ENCODE assay signal across 28 cellular contexts in the genomic region with DNA sequence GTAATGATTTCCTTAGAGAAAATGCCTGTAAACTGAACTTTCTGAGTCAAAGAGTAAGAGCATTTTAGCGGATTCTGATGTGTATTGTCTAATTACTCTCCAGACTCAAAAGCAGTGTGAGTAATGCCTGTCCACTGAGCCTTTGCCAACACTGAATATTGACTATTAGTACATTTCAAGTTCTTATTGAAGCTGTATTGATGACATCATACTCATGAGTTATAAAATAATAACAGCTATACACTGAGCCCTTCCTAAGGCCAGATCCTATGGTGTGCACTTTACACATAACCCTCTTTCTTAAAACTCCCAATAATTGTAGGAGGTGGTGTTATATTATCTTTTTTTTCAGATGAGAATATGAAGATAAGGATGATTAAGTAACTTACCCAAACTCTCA.
"Had no signal": no experiment of that assay in that cellular context is flagged by ENCODE, and none has a peak within 500 bp of the region (broad histone marks: within the 10 kb centered on the region; RNA-seq: fewer than 3 reads in every experiment).

No MANE protein-coding gene starts in this region.

- H3K36me3 ChIP-seq: esophagus muscularis mucosa, lower lobe of right lung, neutrophil, right atrium auricular region, thoracic aorta, tibial nerve, upper lobe of right lung, uterus had no signal

- H3K79me2 ChIP-seq: parathyroid adenoma had no signal

- H3K36me3 Mint-ChIP-seq: immature natural killer cell; mesothelial cell of epicardium; naive B cell; natural killer cell treated with Interleukin-12 subunit alpha and Interleukin-12 subunit beta and Interleukin-15 and Interleukin-18, amount 100 ng/mL, for 72 hours; stimulated activated naive B cell treated with anti-CD40 and anti-IgM and Interleukin-4, amounts not matched to agents 10 μg/mL and 1 μg/mL and 100 μg/mL, for 72 hours had no signal

- H3K27ac Mint-ChIP-seq: immature natural killer cell; mesothelial cell of epicardium; naive B cell; natural killer cell treated with Interleukin-12 subunit alpha and Interleukin-12 subunit beta and Interleukin-15 and Interleukin-18, amount 100 ng/mL, for 72 hours; progenitor cell of endocrine pancreas; stimulated activated naive B cell treated with anti-CD40 and anti-IgM and Interleukin-4, amounts not matched to agents 10 μg/mL and 1 μg/mL and 100 μg/mL, for 72 hours; stimulated activated naive CD8-positive, alpha-beta T cell treated with anti-CD3 and anti-CD28 coated beads, Interleukin-15, Interleukin-2, amounts not matched to agents 100 ng/mL and 50 ng/mL, for 24 hours had no signal

- DNase-seq: dermis blood vessel endothelial cell; effector memory CD4-positive, alpha-beta T cell; hypothalamus; immature natural killer cell; left ventricle myocardium superior; lower lobe of right lung; mucosa of descending colon; naive B cell; stimulated activated CD4-positive, alpha-beta T cell treated with anti-CD3 and anti-CD28 coated beads, Interleukin-15, amount 100 ng/mL, for 24 hours; stimulated activated CD4-positive, alpha-beta T cell treated with anti-CD3 and anti-CD28 coated beads, Interleukin-2, amount 100 ng/mL, for 48 hours; stimulated activated naive B cell treated with anti-CD40 and anti-IgM and Interleukin-4, amounts not matched to agents 10 μg/mL and 1 μg/mL and 100 μg/mL, for 72 hours; upper lobe of right lung; uterus had no signal

- H2AFZ ChIP-seq: parathyroid adenoma had no signal

- H3K4me1 Mint-ChIP-seq: immature natural killer cell; naive B cell; neural crest cell; stimulated activated naive B cell treated with anti-CD40 and anti-IgM and Interleukin-4, amounts not matched to agents 10 μg/mL and 1 μg/mL and 100 μg/mL, for 72 hours had no signal

- ATAC-seq: left ventricle myocardium superior; lower lobe of right lung; mucosa of descending colon; natural killer cell treated with Interleukin-12 subunit alpha and Interleukin-12 subunit beta and Interleukin-15 and Interleukin-18, amount 100 ng/mL, for 72 hours; stimulated activated naive B cell treated with anti-CD40 and anti-IgM and Interleukin-4, amounts not matched to agents 10 μg/mL and 1 μg/mL and 100 μg/mL, for 72 hours; upper lobe of right lung had no signal

- H3K27me3 Mint-ChIP-seq: naive B cell; natural killer cell treated with Interleukin-12 subunit alpha and Interleukin-12 subunit beta and Interleukin-15 and Interleukin-18, amount 100 ng/mL, for 72 hours; stimulated activated naive B cell treated with anti-CD40 and anti-IgM and Interleukin-4, amounts not matched to agents 10 μg/mL and 1 μg/mL and 100 μg/mL, for 72 hours; stimulated activated naive CD8-positive, alpha-beta T cell treated with anti-CD3 and anti-CD28 coated beads, Interleukin-15, Interleukin-2, amounts not matched to agents 100 ng/mL and 50 ng/mL, for 24 hours had no signal

- H3K4me1 ChIP-seq: esophagus muscularis mucosa, lower lobe of right lung, parathyroid adenoma, right atrium auricular region, tibial nerve, upper lobe of right lung, uterus had no signal

- H3K4me3 Mint-ChIP-seq: immature natural killer cell; mesothelial cell of epicardium; naive B cell; natural killer cell treated with Interleukin-12 subunit alpha and Interleukin-12 subunit beta and Interleukin-15 and Interleukin-18, amount 100 ng/mL, for 72 hours; neural crest cell; stimulated activated naive B cell treated with anti-CD40 and anti-IgM and Interleukin-4, amounts not matched to agents 10 μg/mL and 1 μg/mL and 100 μg/mL, for 72 hours; stimulated activated naive CD8-positive, alpha-beta T cell treated with anti-CD3 and anti-CD28 coated beads, Interleukin-15, Interleukin-2, amounts not matched to agents 100 ng/mL and 50 ng/mL, for 24 hours had no signal

- H3K27ac ChIP-seq: coronary artery, esophagus muscularis mucosa, lower lobe of right lung, neutrophil, parathyroid adenoma, right atrium auricular region, skin epidermis, thoracic aorta, tibial nerve, upper lobe of right lung, uterus had no signal

- H3K9me3 Mint-ChIP-seq: mesothelial cell of epicardium; neural crest cell; stimulated activated naive CD8-positive, alpha-beta T cell treated with anti-CD3 and anti-CD28 coated beads, Interleukin-15, Interleukin-2, amounts not matched to agents 100 ng/mL and 50 ng/mL, for 24 hours had no signal

- H3K27me3 ChIP-seq: esophagus muscularis mucosa, neutrophil, right atrium auricular region, tibial nerve, upper lobe of right lung, uterus had no signal

- FAIRE-seq: endothelial cell of umbilical vein, frontal cortex had no signal

- H3K9ac ChIP-seq: parathyroid adenoma had no signal

- H3K4me3 ChIP-seq: coronary artery, esophagus muscularis mucosa, lower lobe of right lung, mucosa of descending colon, right atrium auricular region, skin epidermis, thoracic aorta, tibial nerve, upper lobe of right lung, uterus had no signal

- H3K9me3 ChIP-seq: esophagus muscularis mucosa, lower lobe of right lung, mucosa of descending colon, neutrophil, right atrium auricular region, thoracic aorta, tibial nerve, upper lobe of right lung, uterus had no signal
